In genomic region chr5:121640298-121640697, GRCh38 we compare ENCODE assay signal across 15 cellular contexts.
"Had no signal": no experiment of that assay in that cellular context is flagged by ENCODE, and none has a peak within 500 bp of the region (broad histone marks: within the 10 kb centered on the region; RNA-seq: fewer than 3 reads in every experiment).

No MANE protein-coding gene starts in this region.

- H3K27me3 ChIP-seq: foreskin keratinocyte, hepatocyte, neutrophil had no signal

- H3K27ac ChIP-seq: foreskin keratinocyte, hepatocyte, neutrophil had no signal

- H3K4me1 ChIP-seq: foreskin keratinocyte had no signal

- H3K9me3 ChIP-seq: mucosa of descending colon, neutrophil had no signal

- H3K27ac Mint-ChIP-seq: naive thymus-derived CD8-positive, alpha-beta T cell had no signal

- DNase-seq: dermis blood vessel endothelial cell; erythroblast; foreskin keratinocyte; head of caudate nucleus; left colon; mammary epithelial cell; mucosa of descending colon; naive thymus-derived CD8-positive, alpha-beta T cell; stimulated activated CD4-positive, alpha-beta T cell treated with anti-CD3 and anti-CD28 coated beads, Interleukin-2, amount 100 ng/mL, for 48 hours; stimulated activated naive CD4-positive, alpha-beta T cell treated with Interleukin-2 at 50 U/mL for 16 hours; trophoblast cell had no signal

- H3K36me3 Mint-ChIP-seq: naive thymus-derived CD8-positive, alpha-beta T cell had no signal

- ATAC-seq: foreskin keratinocyte; left colon; mucosa of descending colon; naive thymus-derived CD8-positive, alpha-beta T cell; right cardiac atrium had no signal

- H3K4me3 ChIP-seq: hepatocyte, mucosa of descending colon, smooth muscle cell had no signal

- H3K36me3 ChIP-seq: neutrophil had no signal
